18 cellular contexts compared by ENCODE assay signal in the genomic region with DNA sequence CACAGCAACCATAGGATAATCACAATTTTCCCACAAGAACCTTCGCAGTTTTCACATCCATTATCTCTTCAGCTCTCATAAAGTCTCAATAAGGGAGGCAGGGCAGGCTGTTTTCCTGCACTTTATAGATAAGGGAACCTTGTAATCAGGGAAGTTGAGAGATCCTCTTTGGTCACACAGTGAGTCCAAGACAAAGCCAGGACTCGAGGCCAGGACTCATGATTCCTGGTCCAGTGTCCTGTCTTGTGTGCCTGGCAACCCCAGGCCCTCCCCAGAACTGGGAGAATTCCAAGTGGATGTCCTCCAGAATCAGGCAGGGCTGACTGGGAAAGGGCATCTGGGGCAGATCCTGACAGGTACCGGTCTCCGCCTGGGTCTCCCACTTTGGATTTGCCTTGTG. TPM values are rescaled to one million over a fixed set of nuclear protein-coding genes. Genes with fewer than 3 reads are reported as not detected.
DNase-seq lines count a peak whose midpoint lies in the region; ATAC-seq, FAIRE-seq and TF ChIP-seq lines count a peak whose summit lies in the region.
"Had no signal": no experiment of that assay in that cellular context is flagged by ENCODE, and none has a peak within 500 bp of the region (broad histone marks: within the 10 kb centered on the region; RNA-seq: fewer than 3 reads in every experiment).

No MANE protein-coding gene starts in this region.

- FAIRE-seq in HepG2 (lab: Jason Lieb, UNC), result no peak
- FAIRE-seq: GM12892, GM19239 had no signal

- peaks cover 0 to 48% (median 9%) of the 10 kb centered on the region in 4 donors for H3K4me1 ChIP-seq in right lobe of liver
- H3K4me1 ChIP-seq in HepG2 (ENCODE audit: insufficient read depth, low read length), result peaks cover 19% of the 10 kb centered on the region
- H3K4me1 ChIP-seq in iPS-15b (ENCODE audit: control insufficient read depth, insufficient read depth, low read length), result peaks cover under 1% of the 10 kb centered on the region

- H3K27me3 Mint-ChIP-seq in endothelial cell (ENCODE audit: unreplicated experiment), result peaks cover 16% of the 10 kb centered on the region
- H3K27me3 Mint-ChIP-seq in activated T-helper 2 cell treated with anti-CD3 and anti-CD28 coated beads, Interferon-gamma antibody, Interleukin-2, Interleukin-4, amounts not matched to agents 10 μg/mL and 5 μg/mL and 100 μg/mL, durations not matched to agents 14 hours and 24 hours and 36 hours (ENCODE audit: low read depth), result peaks cover 5% of the 10 kb centered on the region
- H3K27me3 Mint-ChIP-seq in activated CD4-positive, alpha-beta T cell treated with anti-CD3 and anti-CD28 coated beads for 36 hours, result no peaks in the 10 kb centered on the region

- H3K4me3 Mint-ChIP-seq in endothelial cell (ENCODE audit: unreplicated experiment), result peak overlapping the region; percentile 57
- no peak overlapping the region for H3K4me3 Mint-ChIP-seq in activated T-helper 2 cell treated with anti-CD3 and anti-CD28 coated beads, Interferon-gamma antibody, Interleukin-2, Interleukin-4, amounts not matched to agents 10 μg/mL and 5 μg/mL and 100 μg/mL, durations not matched to agents 14 hours and 24 hours and 36 hours (ENCODE audit: low read depth)
- H3K4me3 Mint-ChIP-seq in activated CD4-positive, alpha-beta T cell treated with anti-CD3 and anti-CD28 coated beads for 36 hours, result no peak overlapping the region

- peak in 1 of 3 donors; percentile 76 for DNase-seq in right lobe of liver
- DNase-seq in HepG2 (ENCODE audit: low spot score), result no peak
- no peak for DNase-seq in endothelial cell (ENCODE audit: low spot score)
- no peak for DNase-seq in activated T-helper 2 cell treated with anti-CD3 and anti-CD28 coated beads, Interferon-gamma antibody, Interleukin-2, Interleukin-4, amounts not matched to agents 10 μg/mL and 5 μg/mL and 100 μg/mL, durations not matched to agents 14 hours and 24 hours and 36 hours (ENCODE audit: low spot score)
- DNase-seq in activated CD4-positive, alpha-beta T cell treated with anti-CD3 and anti-CD28 coated beads for 36 hours, result no peak
- DNase-seq: 8988T, Calu3, MM.1S, NCI-H1105 treated with DMSO at 0.1 percent for 48 hours, NCI-H187 treated with DMSO at 0.1 percent for 48 hours, NCI-H2171 treated with DMSO at 0.1 percent for 48 hours, SJCRH30 had no signal

- no peaks in the 10 kb centered on the region for H3K9me3 Mint-ChIP-seq in endothelial cell (ENCODE audit: unreplicated experiment)
- no peaks in the 10 kb centered on the region for H3K9me3 Mint-ChIP-seq in activated T-helper 2 cell treated with anti-CD3 and anti-CD28 coated beads, Interferon-gamma antibody, Interleukin-2, Interleukin-4, amounts not matched to agents 10 μg/mL and 5 μg/mL and 100 μg/mL, durations not matched to agents 14 hours and 24 hours and 36 hours
- no peaks in the 10 kb centered on the region for H3K9me3 Mint-ChIP-seq in activated CD4-positive, alpha-beta T cell treated with anti-CD3 and anti-CD28 coated beads for 36 hours (ENCODE audit: low read depth)

- in situ Hi-C loops in HepG2 (cut with HindIII; ENCODE audit: extremely low pct_ligation_motif_present, low pct_unique_long_range_greater_than_20kb), result no loop called here

- no peak for TF ChIP-seq EP300 in HepG2 (IDR thresholded peaks at IDR 0.05; ENCODE audit: low read depth in 2 of 2, low read length in 2 of 2)
- no peak for TF ChIP-seq EP300 in HepG2 (CRISPR knock-in tag; IDR thresholded peaks at IDR 0.05; ENCODE audit: borderline replicate concordance)

- no peak overlapping the region for H3K9ac ChIP-seq in HepG2 (ENCODE audit: insufficient read depth, low read depth, low read length)
- peak overlapping the region; percentile 47 for H3K9ac ChIP-seq in iPS-15b (ENCODE audit: low read depth, low read length)

- no peaks in the 10 kb centered on the region for H4K20me1 ChIP-seq in HepG2 (ENCODE audit: insufficient read depth, low read length)

- TF ChIP-seq POLR2A in right lobe of liver (IDR thresholded peaks at IDR 0.05) (no peak), HepG2 (IDR thresholded peaks at IDR 0.05; ENCODE audit: insufficient read depth in 1 of 2, low read depth in 2 of 2, low read length in 2 of 2) (no peak)

- intact Hi-C loops in right lobe of liver (cut with DNase I), result no loop called here
- intact Hi-C loops in HepG2 (cut with micrococcal nuclease; ENCODE audit: unreplicated experiment), result no loop called here
- intact Hi-C loops in activated T-helper 2 cell treated with anti-CD3 and anti-CD28 coated beads, Interferon-gamma antibody, Interleukin-2, Interleukin-4, amounts not matched to agents 10 μg/mL and 5 μg/mL and 100 μg/mL, durations not matched to agents 14 hours and 24 hours and 36 hours (cut with micrococcal nuclease), result no loop called here
- intact Hi-C loops in activated CD4-positive, alpha-beta T cell treated with anti-CD3 and anti-CD28 coated beads for 36 hours (cut with DNase I, micrococcal nuclease), result no loop called here

- no peak for TF ChIP-seq RAD21 in HepG2 (CRISPR knock-in tag; IDR thresholded peaks at IDR 0.05)

- H3K27ac ChIP-seq in right lobe of liver, result no peak overlapping the region
- no peak overlapping the region for H3K27ac ChIP-seq in HepG2 (ENCODE audit: extremely low read length, insufficient read depth, low read length)
- H3K27ac ChIP-seq: SJCRH30 had no signal

- no TSS peak for BruUV-seq in HepG2 (replicated peaks; lab: Mats Ljungman, UMichigan)

- H3K4me3 ChIP-seq in right lobe of liver (no peak overlapping the region), HepG2 (replicated peaks in 1 of 3; ENCODE audit: insufficient read depth in 1 of 3, low read depth in 2 of 3, low read length in 3 of 3) (no peak overlapping the region), iPS-15b (ENCODE audit: low read depth, low read length) (no peak overlapping the region)
- H3K4me3 ChIP-seq: SJCRH30 had no signal

- peak; percentile 6 to 50 (median 10) for ATAC-seq in right lobe of liver
- no peak for ATAC-seq in HepG2
- ATAC-seq in HG03378 (IDR thresholded peaks at IDR 0.05; ENCODE audit: unreplicated experiment), result no peak
- no peak for ATAC-seq in HG02759 (IDR thresholded peaks at IDR 0.05; ENCODE audit: unreplicated experiment)
- ATAC-seq in activated CD4-positive, alpha-beta T cell treated with anti-CD3 and anti-CD28 coated beads for 36 hours, result no peak

- POLR2A ChIA-PET in HepG2 (lab: Yijun Ruan, JAX), result no interaction called here
- POLR2A ChIA-PET in activated CD4-positive, alpha-beta T cell treated with anti-CD3 and anti-CD28 coated beads for 36 hours (lab: Charles Lee), result interaction anchor here (0.6 kb wide), 1 partner anchor 11 kb away, joined by 3 read pairs; no protein-coding TSS in a partner anchor

- no peaks in the 10 kb centered on the region for H3K27me3 ChIP-seq in right lobe of liver
- peaks cover 10 to 86% of the 10 kb centered on the region in 2 experiments for H3K27me3 ChIP-seq in HepG2 (ENCODE audit: control insufficient read depth in 1 of 2, insufficient read depth in 2 of 2, low read length in 2 of 2)
- peaks cover 2% of the 10 kb centered on the region for H3K27me3 ChIP-seq in iPS-15b (ENCODE audit: control insufficient read depth, insufficient read depth, low read length)
- H3K27me3 ChIP-seq: SJCRH30 had no signal

- no peak overlapping the region for H2AFZ ChIP-seq in HepG2 (ENCODE audit: low read length)

- WGBS in right lobe of liver (ENCODE audit: insufficient coverage, low coverage, low lambda C conversion rate, missing lambda C conversion rate), result 45% methylated on average over 3 of the region's 4 CpGs
- 0% methylated on average over 1 of the region's 4 CpGs for WGBS in HepG2 (ENCODE audit: low lambda C conversion rate)

- H3K9me3 ChIP-seq in right lobe of liver (no peaks in the 10 kb centered on the region), HepG2 (ENCODE audit: low read length) (no peaks in the 10 kb centered on the region), iPS-15b (ENCODE audit: control insufficient read depth, insufficient read depth, low read length) (no peaks in the 10 kb centered on the region)
- H3K9me3 ChIP-seq: SJCRH30 had no signal

- peak overlapping the region; percentile 73 for H3K27ac Mint-ChIP-seq in endothelial cell (ENCODE audit: unreplicated experiment)
- H3K27ac Mint-ChIP-seq in activated T-helper 2 cell treated with anti-CD3 and anti-CD28 coated beads, Interferon-gamma antibody, Interleukin-2, Interleukin-4, amounts not matched to agents 10 μg/mL and 5 μg/mL and 100 μg/mL, durations not matched to agents 14 hours and 24 hours and 36 hours, result no peak overlapping the region
- H3K27ac Mint-ChIP-seq in activated CD4-positive, alpha-beta T cell treated with anti-CD3 and anti-CD28 coated beads for 36 hours, result no peak overlapping the region

- H3K4me2 ChIP-seq in HepG2 (ENCODE audit: low read depth, low read length), result no peak overlapping the region

- H3K36me3 Mint-ChIP-seq in endothelial cell (ENCODE audit: low read depth, unreplicated experiment), result peaks cover 7% of the 10 kb centered on the region
- H3K36me3 Mint-ChIP-seq in activated T-helper 2 cell treated with anti-CD3 and anti-CD28 coated beads, Interferon-gamma antibody, Interleukin-2, Interleukin-4, amounts not matched to agents 10 μg/mL and 5 μg/mL and 100 μg/mL, durations not matched to agents 14 hours and 24 hours and 36 hours (ENCODE audit: low read depth), result no peaks in the 10 kb centered on the region
- no peaks in the 10 kb centered on the region for H3K36me3 Mint-ChIP-seq in activated CD4-positive, alpha-beta T cell treated with anti-CD3 and anti-CD28 coated beads for 36 hours (ENCODE audit: low read depth)

- H3K36me3 ChIP-seq in right lobe of liver (no peaks in the 10 kb centered on the region), HepG2 (replicated peaks in 1 of 2; ENCODE audit: control insufficient read depth in 1 of 2, insufficient read depth in 2 of 2, low read length in 2 of 2) (no peaks in the 10 kb centered on the region), iPS-15b (ENCODE audit: control insufficient read depth, insufficient read depth, low read length) (no peaks in the 10 kb centered on the region)
- H3K36me3 ChIP-seq: SJCRH30 had no signal

- CTCF ChIA-PET in HepG2 (lab: Yijun Ruan, JAX; ENCODE audit: low intra/inter-chr PET ratio, low total read pairs), result no interaction called here
- CTCF ChIA-PET in activated CD4-positive, alpha-beta T cell treated with anti-CD3 and anti-CD28 coated beads for 36 hours (lab: Charles Lee), result interaction anchor here (1.1 to 2.5 kb wide), 2 partner anchors 10 to 142 kb away, joined by 3 to 9 read pairs; no protein-coding TSS in a partner anchor

- peaks cover 8% of the 10 kb centered on the region for H3K4me1 Mint-ChIP-seq in endothelial cell (ENCODE audit: unreplicated experiment)
- no peaks in the 10 kb centered on the region for H3K4me1 Mint-ChIP-seq in activated T-helper 2 cell treated with anti-CD3 and anti-CD28 coated beads, Interferon-gamma antibody, Interleukin-2, Interleukin-4, amounts not matched to agents 10 μg/mL and 5 μg/mL and 100 μg/mL, durations not matched to agents 14 hours and 24 hours and 36 hours (ENCODE audit: low read depth)
- no peaks in the 10 kb centered on the region for H3K4me1 Mint-ChIP-seq in activated CD4-positive, alpha-beta T cell treated with anti-CD3 and anti-CD28 coated beads for 36 hours

- H3K79me2 ChIP-seq in HepG2 (ENCODE audit: insufficient read depth, low read length), result no peaks in the 10 kb centered on the region

- TF ChIP-seq CTCF in right lobe of liver (IDR thresholded peaks at IDR 0.05), result no peak
- no peak for TF ChIP-seq CTCF in HepG2 (CRISPR knock-in tag; IDR thresholded peaks at IDR 0.05)
- TF ChIP-seq CTCF in endothelial cell (IDR thresholded peaks at IDR 0.05; ENCODE audit: unreplicated experiment), result no peak

RNA-seq across cellular contexts. Expression of a gene that starts 23.1 kb away (rescaled TPM):
- 10 to 100 TPM; 13.0 to 33.1 (median 17.4) TPM for total RNA-seq in right lobe of liver
- 9.8 and 10.0 TPM in 2 replicates for total RNA-seq in HepG2 (2016; rRNA removed; fragmentation: Illumina TruSeq; extraction: Trizol)
- 38.8 and 40.7 TPM in 2 replicates for total RNA-seq in HepG2 (2016; cell fraction: cytosol; rRNA removed; fragmentation: Illumina TruSeq; extraction: Trizol; ENCODE audit: low read depth)
- 6.6 and 12.3 TPM in 2 replicates for total RNA-seq in HepG2 (2016; cell fraction: insoluble cytoplasmic fraction; rRNA removed; fragmentation: Illumina TruSeq; extraction: Trizol)
- 20.1 and 21.2 TPM in 2 replicates for total RNA-seq in HepG2 (2016; cell fraction: membrane; rRNA removed; fragmentation: Illumina TruSeq; extraction: Trizol)
- total RNA-seq in HepG2 (2016; cell fraction: nucleus; rRNA removed; fragmentation: Illumina TruSeq; extraction: Trizol), result 11.6 and 13.5 TPM in 2 replicates
- polyA plus RNA-seq in HepG2 (2011; rRNA removed), result 17.1 and 23.9 TPM in 2 replicates
- 9.0 and 10.2 TPM in 2 replicates for polyA plus RNA-seq in HepG2 (2011; cell fraction: cytosol; rRNA removed)
- 40.3 and 44.7 TPM in 2 replicates for polyA plus RNA-seq in HepG2 (2011; cell fraction: nucleus; rRNA removed)
- polyA plus RNA-seq in HepG2 (2012), result 12.4 and 17.6 TPM in 2 replicates
- polyA plus RNA-seq in HepG2 (2016; cell fraction: cytosol; fragmentation: Illumina TruSeq; extraction: Trizol; ENCODE audit: low read depth), result 2.7 and 2.8 TPM in 2 replicates
- polyA plus RNA-seq in HepG2 (2016; cell fraction: insoluble cytoplasmic fraction; fragmentation: Illumina TruSeq; extraction: Trizol; ENCODE audit: low read depth), result 11.3 and 15.3 TPM in 2 replicates
- 9.9 and 10.4 TPM in 2 replicates for polyA plus RNA-seq in HepG2 (2016; cell fraction: membrane; fragmentation: Illumina TruSeq; extraction: Trizol; ENCODE audit: low read depth)
- polyA plus RNA-seq in HepG2 (2016; cell fraction: nucleus; fragmentation: Illumina TruSeq; extraction: Trizol; ENCODE audit: insufficient read depth, low read depth), result 39.1 and 44.1 TPM in 2 replicates
- 32.1 and 43.1 TPM in 2 replicates for polyA minus RNA-seq in HepG2 (2011; rRNA and poly(A)+ RNA removed; ENCODE audit: low replicate concordance)
- 13.8 and 18.0 TPM in 2 replicates for polyA minus RNA-seq in HepG2 (2011; cell fraction: cytosol; rRNA and poly(A)+ RNA removed)
- 23.6 and 28.2 TPM in 2 replicates for polyA minus RNA-seq in HepG2 (2011; cell fraction: nucleus; rRNA and poly(A)+ RNA removed)
- total RNA-seq in endothelial cell (ENCODE audit: unreplicated experiment), result 56.1 TPM
- total RNA-seq in activated T-helper 2 cell treated with anti-CD3 and anti-CD28 coated beads, Interferon-gamma antibody, Interleukin-2, Interleukin-4, amounts not matched to agents 10 μg/mL and 5 μg/mL and 100 μg/mL, durations not matched to agents 14 hours and 24 hours and 36 hours, result 59.5 and 62.1 TPM in 2 replicates
- 10 to 100 TPM; 48.6 to 52.3 TPM for total RNA-seq in activated CD4-positive, alpha-beta T cell treated with anti-CD3 and anti-CD28 coated beads for 36 hours

RNA-seq across cellular contexts. Expression of a gene that starts 31.4 kb away (rescaled TPM):
- total RNA-seq in right lobe of liver (not detected), HepG2 (2016; rRNA removed; fragmentation: Illumina TruSeq; extraction: Trizol) (not detected in 2 replicates), endothelial cell (ENCODE audit: unreplicated experiment) (0.10 TPM)
- total RNA-seq in HepG2 (2016; cell fraction: cytosol; rRNA removed; fragmentation: Illumina TruSeq; extraction: Trizol; ENCODE audit: low read depth), result not detected in 2 replicates
- total RNA-seq in HepG2 (2016; cell fraction: insoluble cytoplasmic fraction; rRNA removed; fragmentation: Illumina TruSeq; extraction: Trizol), result not detected in 2 replicates
- total RNA-seq in HepG2 (2016; cell fraction: membrane; rRNA removed; fragmentation: Illumina TruSeq; extraction: Trizol), result not detected in 2 replicates
- total RNA-seq in HepG2 (2016; cell fraction: nucleus; rRNA removed; fragmentation: Illumina TruSeq; extraction: Trizol), result not detected in 2 replicates
- 0.01 TPM in 1 of 2 replicates, not detected in the other for polyA plus RNA-seq in HepG2 (2011; rRNA removed)
- polyA plus RNA-seq in HepG2 (2011; cell fraction: cytosol; rRNA removed), result 0.03 TPM in 1 of 2 replicates, not detected in the other
- polyA plus RNA-seq in HepG2 (2011; cell fraction: nucleus; rRNA removed), result 0.26 and 0.52 TPM in 2 replicates
- polyA plus RNA-seq in HepG2 (2012), result 0.38 TPM in 1 of 2 replicates, not detected in the other
- polyA plus RNA-seq in HepG2 (2016; cell fraction: cytosol; fragmentation: Illumina TruSeq; extraction: Trizol; ENCODE audit: low read depth), result not detected in 2 replicates
- polyA plus RNA-seq in HepG2 (2016; cell fraction: insoluble cytoplasmic fraction; fragmentation: Illumina TruSeq; extraction: Trizol; ENCODE audit: low read depth), result not detected in 2 replicates
- polyA plus RNA-seq in HepG2 (2016; cell fraction: membrane; fragmentation: Illumina TruSeq; extraction: Trizol; ENCODE audit: low read depth), result not detected in 2 replicates
- not detected in 2 replicates for polyA plus RNA-seq in HepG2 (2016; cell fraction: nucleus; fragmentation: Illumina TruSeq; extraction: Trizol; ENCODE audit: insufficient read depth, low read depth)
- not detected in 2 replicates for polyA minus RNA-seq in HepG2 (2011; rRNA and poly(A)+ RNA removed; ENCODE audit: low replicate concordance)
- polyA minus RNA-seq in HepG2 (2011; cell fraction: cytosol; rRNA and poly(A)+ RNA removed), result not detected in 2 replicates
- not detected in 2 replicates for polyA minus RNA-seq in HepG2 (2011; cell fraction: nucleus; rRNA and poly(A)+ RNA removed)
- not detected in 2 replicates for total RNA-seq in activated T-helper 2 cell treated with anti-CD3 and anti-CD28 coated beads, Interferon-gamma antibody, Interleukin-2, Interleukin-4, amounts not matched to agents 10 μg/mL and 5 μg/mL and 100 μg/mL, durations not matched to agents 14 hours and 24 hours and 36 hours
- not detected for total RNA-seq in activated CD4-positive, alpha-beta T cell treated with anti-CD3 and anti-CD28 coated beads for 36 hours
- total RNA-seq: Calu3, NCI-H460 had no signal

Comparison
In these comparisons a context has a peak if more than half of its experiments do, and no peak if none do; other contexts are left out.
1. ATAC-seq: peak in right lobe of liver (4 of 4); none in HepG2 (single experiment), HG03378 (single experiment), HG02759 (single experiment) and activated CD4-positive, alpha-beta T cell treated with anti-CD3 and anti-CD28 coated beads for 36 hours (single experiment).